Comparison of ENCODE assay signal across 18 cellular contexts in the genomic region with DNA sequence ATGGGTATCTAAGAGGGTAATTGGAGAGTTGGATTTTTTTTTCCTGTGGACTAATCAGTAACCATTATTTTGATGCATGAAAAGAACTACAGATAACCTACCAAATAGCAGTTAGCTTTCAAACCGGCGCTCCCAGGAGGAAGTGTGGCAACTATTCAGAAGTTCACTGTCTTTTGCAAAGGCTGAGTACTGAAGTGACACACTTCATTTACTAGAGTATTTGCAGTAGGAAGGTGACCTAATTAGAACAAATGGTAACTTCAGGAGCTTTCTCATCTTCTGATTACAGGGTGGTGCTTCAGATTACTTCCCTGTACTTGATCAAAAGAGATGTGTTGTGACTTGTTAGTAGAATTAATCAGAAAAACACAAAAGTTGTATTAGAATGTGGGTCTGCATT.
DNase-seq lines count a peak whose midpoint lies in the region; ATAC-seq lines count a peak whose summit lies in the region.
"Had no signal": no experiment of that assay in that cellular context is flagged by ENCODE, and none has a peak within 500 bp of the region (broad histone marks: within the 10 kb centered on the region; RNA-seq: fewer than 3 reads in every experiment).

No MANE protein-coding gene starts in this region.

- H3K9me3 Mint-ChIP-seq in activated T-cell treated with anti-CD3 and anti-CD28 coated beads, Interleukin-2, amount 50 U/mL, for 24 hours, result no peaks in the 10 kb centered on the region
- H3K9me3 Mint-ChIP-seq: CD8-positive, alpha-beta memory T cell; H9; stimulated activated effector memory CD8-positive, alpha-beta T cell treated with anti-CD3 and anti-CD28 coated beads, Interleukin-12 subunit alpha, Interleukin-12 subunit beta, amount 100 ng/mL, for 72 hours had no signal

- DNase-seq in NCI-H748 (lab: John Stamatoyannopoulos, UW; ENCODE audit: unreplicated experiment), result peak; percentile 33
- no peak for DNase-seq in NCI-H748 treated with DMSO at 0.1 percent for 48 hours (lab: John Stamatoyannopoulos, UW)
- DNase-seq in NCI-H69 (lab: John Stamatoyannopoulos, UW), result peak; percentile 68
- no peak for DNase-seq in cerebellar cortex (ENCODE audit: low spot score)
- DNase-seq in activated T-cell treated with anti-CD3 and anti-CD28 coated beads, Interleukin-2, amount 50 U/mL, for 1 hour, result no peak
- DNase-seq in activated T-cell treated with anti-CD3 and anti-CD28 coated beads, Interleukin-2, amount 50 U/mL, for 24 hours, result no peak
- DNase-seq: ACHN; activated CD4-positive, alpha-beta T cell treated with anti-CD3 and anti-CD28 coated beads for 48 hours; activated CD8-positive, alpha-beta memory T cell treated with anti-CD3 and anti-CD28 coated beads, Interleukin-2, amount 50 U/mL, for 48 hours; activated naive CD4-positive, alpha-beta T cell treated with anti-CD3 and anti-CD28 coated beads, Interleukin-2, amount 50 U/mL, for 16 hours; CD8-positive, alpha-beta memory T cell; H9; head of caudate nucleus; islet precursor cell; midbrain had no signal

- H3K36me3 Mint-ChIP-seq in activated T-cell treated with anti-CD3 and anti-CD28 coated beads, Interleukin-2, amount 50 U/mL, for 24 hours (ENCODE audit: low read depth), result no peaks in the 10 kb centered on the region
- H3K36me3 Mint-ChIP-seq: CD8-positive, alpha-beta memory T cell; stimulated activated effector memory CD8-positive, alpha-beta T cell treated with anti-CD3 and anti-CD28 coated beads, Interleukin-12 subunit alpha, Interleukin-12 subunit beta, amount 100 ng/mL, for 72 hours had no signal

- no peak overlapping the region for H3K27ac Mint-ChIP-seq in activated T-cell treated with anti-CD3 and anti-CD28 coated beads, Interleukin-2, amount 50 U/mL, for 24 hours
- H3K27ac Mint-ChIP-seq: CD8-positive, alpha-beta memory T cell; H9; stimulated activated effector memory CD8-positive, alpha-beta T cell treated with anti-CD3 and anti-CD28 coated beads, Interleukin-12 subunit alpha, Interleukin-12 subunit beta, amount 100 ng/mL, for 72 hours had no signal

- H3K4me1 Mint-ChIP-seq in activated T-cell treated with anti-CD3 and anti-CD28 coated beads, Interleukin-2, amount 50 U/mL, for 24 hours (ENCODE audit: low read depth), result peaks cover 9% of the 10 kb centered on the region
- H3K4me1 Mint-ChIP-seq: CD8-positive, alpha-beta memory T cell had no signal

- H3K27me3 Mint-ChIP-seq in activated T-cell treated with anti-CD3 and anti-CD28 coated beads, Interleukin-2, amount 50 U/mL, for 24 hours, result no peaks in the 10 kb centered on the region
- H3K27me3 Mint-ChIP-seq: CD8-positive, alpha-beta memory T cell had no signal

- no peak overlapping the region for H3K4me3 Mint-ChIP-seq in activated T-cell treated with anti-CD3 and anti-CD28 coated beads, Interleukin-2, amount 50 U/mL, for 24 hours
- H3K4me3 Mint-ChIP-seq: CD8-positive, alpha-beta memory T cell; H9; stimulated activated effector memory CD8-positive, alpha-beta T cell treated with anti-CD3 and anti-CD28 coated beads, Interleukin-12 subunit alpha, Interleukin-12 subunit beta, amount 100 ng/mL, for 72 hours had no signal

- ATAC-seq in esophagus mucosa (peak; percentile 59), GM18502 (IDR thresholded peaks at IDR 0.05; ENCODE audit: poor library complexity, unreplicated experiment) (no peak)
- ATAC-seq: stimulated activated effector memory CD8-positive, alpha-beta T cell treated with anti-CD3 and anti-CD28 coated beads, Interleukin-12 subunit alpha, Interleukin-12 subunit beta, amount 100 ng/mL, for 72 hours had no signal

Comparison
In these comparisons a context has a peak if more than half of its experiments do, and no peak if none do; other contexts are left out.
1. DNase-seq: peak in NCI-H748 (single experiment) and NCI-H69 (single experiment); none in NCI-H748 treated with DMSO at 0.1 percent for 48 hours (single experiment), cerebellar cortex (single experiment), activated T-cell treated with anti-CD3 and anti-CD28 coated beads, Interleukin-2, amount 50 U/mL, for 1 hour (single experiment) and activated T-cell treated with anti-CD3 and anti-CD28 coated beads, Interleukin-2, amount 50 U/mL, for 24 hours (single experiment).